Comparison of ENCODE assay signal across 1 cellular context in genomic region chr11:19455731-19456130, GRCh38.
TF ChIP-seq lines count a peak whose summit lies in the region.

No MANE protein-coding gene starts in this region.

TF ChIP-seq in H1, 55 proteins besides CTCF, POLR2A, EP300 and RAD21:
- no peak for TF ChIP-seq RNF2 (IDR thresholded peaks at IDR 0.05; ENCODE audit: borderline replicate concordance, low read depth, low read length, missing control alignments, poor library complexity, severe bottlenecking)
- TF ChIP-seq CREB1 (IDR thresholded peaks at IDR 0.05) = no peak
- no peak for TF ChIP-seq JUN (IDR thresholded peaks at IDR 0.05; ENCODE audit: low read depth, low read length)
- TF ChIP-seq HDAC6 (IDR thresholded peaks at IDR 0.05; ENCODE audit: low read depth, low read length) = no peak
- TF ChIP-seq POU5F1 (IDR thresholded peaks at IDR 0.05; ENCODE audit: low read depth, low read length) = peak; percentile 43; the same call in 1 of the 2 replicates
TF ChIP-seq in H1: peak in this region for 1.
